Comparison of ENCODE assay signal across 8 cellular contexts in the genomic region with DNA sequence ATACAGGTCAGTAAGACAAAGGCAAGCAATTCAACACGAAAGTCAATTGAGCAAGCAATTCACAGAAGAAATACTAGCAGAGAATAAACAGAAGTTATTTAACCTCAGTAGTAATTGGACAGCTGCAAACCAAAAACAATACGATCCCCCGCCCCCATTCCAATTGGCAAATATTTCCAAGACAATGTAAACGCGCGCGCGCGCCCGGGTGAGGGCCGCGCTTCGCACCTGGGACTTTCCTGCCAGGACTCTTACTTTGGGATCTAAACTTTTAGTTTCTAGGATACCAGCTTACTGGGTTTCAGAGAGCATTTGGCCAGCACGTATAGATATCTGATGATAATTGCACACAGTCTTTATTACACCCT. TPM values are rescaled to one million over a fixed set of nuclear protein-coding genes. Genes with fewer than 3 reads are reported as not detected.
DNase-seq lines count a peak whose midpoint lies in the region; ATAC-seq and TF ChIP-seq lines count a peak whose summit lies in the region.

No MANE protein-coding gene starts in this region.

- no peaks in the 10 kb centered on the region for H3K27me3 ChIP-seq in esophagus muscularis mucosa

- H3K27ac ChIP-seq in esophagus muscularis mucosa (replicated peaks in 1 of 4), result peak overlapping the region; percentile 78 to 88 (median 84)

- no peaks in the 10 kb centered on the region for H3K27me3 Mint-ChIP-seq in T-helper 17 cell
- no peaks in the 10 kb centered on the region for H3K27me3 Mint-ChIP-seq in natural killer cell (ENCODE audit: low read depth in 2 of 2)

- intact Hi-C loops in esophagus muscularis mucosa (cut with DNase I) (no loop called here), natural killer cell (cut with micrococcal nuclease) (loop anchor here (1.0 to 10.0 kb wide), 4 partner anchors 8 to 934 kb away; a partner anchor contains a TSS)

- ATAC-seq in T-helper 17 cell (no peak), natural killer cell (no peak), GM19328 (IDR thresholded peaks at IDR 0.05; ENCODE audit: unreplicated experiment) (no peak)

- H3K4me1 ChIP-seq in esophagus muscularis mucosa, result peaks cover 15 to 27% (median 21%) of the 10 kb centered on the region in 4 donors

- TF ChIP-seq EP300 in esophagus muscularis mucosa (IDR thresholded peaks at IDR 0.05), result no peak

- peak; percentile 35 for DNase-seq in DMS79 treated with DMSO at 0.1 percent for 48 hours (lab: John Stamatoyannopoulos, UW)
- peak; percentile 35 for DNase-seq in HuH-7.5 (ENCODE audit: low spot score)
- DNase-seq in T-helper 17 cell, result no peak
- DNase-seq in esophagus muscularis mucosa (ENCODE audit: extremely low spot score), result no peak
- DNase-seq in natural killer cell, result no peak
- DNase-seq in NOMO-1 (lab: John Stamatoyannopoulos, UW; ENCODE audit: unreplicated experiment in 2 of 2), result no peak
- no peak for DNase-seq in UCSD-AML1 (lab: John Stamatoyannopoulos, UW; ENCODE audit: unreplicated experiment)

- peak overlapping the region; percentile 57 to 63 (median 60) for H3K4me3 ChIP-seq in esophagus muscularis mucosa

- H3K36me3 Mint-ChIP-seq in T-helper 17 cell (ENCODE audit: low read depth), result peaks cover 4% of the 10 kb centered on the region
- no peaks in the 10 kb centered on the region for H3K36me3 Mint-ChIP-seq in natural killer cell

- H3K27ac Mint-ChIP-seq in T-helper 17 cell (peak overlapping the region; percentile 97), natural killer cell (peak overlapping the region; percentile 89 to 95)

- H3K9me3 ChIP-seq in T-helper 17 cell (ENCODE audit: control insufficient read depth, low read length, poor library complexity, severe bottlenecking) (no peaks in the 10 kb centered on the region), esophagus muscularis mucosa (no peaks in the 10 kb centered on the region)

- H3K9me3 Mint-ChIP-seq in natural killer cell, result no peaks in the 10 kb centered on the region

- no peak for TF ChIP-seq POLR2A in esophagus muscularis mucosa (IDR thresholded peaks at IDR 0.05; ENCODE audit: low read depth)

- H3K4me1 Mint-ChIP-seq in T-helper 17 cell (peaks cover 22% of the 10 kb centered on the region), natural killer cell (peaks cover 11 to 14% of the 10 kb centered on the region in 2 donors)

- H3K4me3 Mint-ChIP-seq in T-helper 17 cell (peak overlapping the region; percentile 91), natural killer cell (peak overlapping the region; percentile 96)

- H3K36me3 ChIP-seq in esophagus muscularis mucosa, result peaks cover 20 to 32% (median 26%) of the 10 kb centered on the region in 4 donors

- WGBS in esophagus muscularis mucosa, result 27% methylated on average over 14 of the region's 14 CpGs

- TF ChIP-seq CTCF in esophagus muscularis mucosa (IDR thresholded peaks at IDR 0.05), result no peak
- no peak for TF ChIP-seq CTCF in natural killer cell (IDR thresholded peaks at IDR 0.05)

RNA-seq across cellular contexts. Expression of a gene that starts 8.5 kb away (rescaled TPM):
- total RNA-seq in T-helper 17 cell (100 to 1,000 TPM in 1 of 2 donors, 10 to 100 TPM in 1; 45.5 to 122 TPM), esophagus muscularis mucosa (10 to 100 TPM; 39.9 to 59.8 (median 45.6) TPM), natural killer cell (10 to 100 TPM; 40.4 to 48.7 (median 46.6) TPM)

Comparison
In these comparisons a context has a peak if more than half of its experiments do, and no peak if none do; other contexts are left out.
1. DNase-seq: peak in DMS79 treated with DMSO at 0.1 percent for 48 hours (single experiment) and HuH-7.5 (single experiment); none in T-helper 17 cell (0 of 3), esophagus muscularis mucosa (single experiment), natural killer cell (single experiment), NOMO-1 (0 of 2) and UCSD-AML1 (single experiment).